Comparison of ENCODE assay signal across 24 cellular contexts in genomic region chr12:82647853-82648252, GRCh38.
"Had no signal": no experiment of that assay in that cellular context is flagged by ENCODE, and none has a peak within 500 bp of the region (broad histone marks: within the 10 kb centered on the region; RNA-seq: fewer than 3 reads in every experiment).

No MANE protein-coding gene starts in this region.

- H3K9me3 ChIP-seq: breast epithelium, gastrocnemius medialis, ovary, sigmoid colon had no signal

- DNase-seq: activated CD4-positive, alpha-beta T cell treated with anti-CD3 and anti-CD28 coated beads for 1 hour; activated CD4-positive, alpha-beta T cell treated with anti-CD3 and anti-CD28 coated beads, Interleukin-2, amount 50 U/mL, for 1 hour; activated CD8-positive, alpha-beta T cell treated with anti-CD3 and anti-CD28 coated beads for 36 hours; activated naive CD8-positive, alpha-beta T cell treated with anti-CD3 and anti-CD28 coated beads, Interleukin-2, amount 50 U/mL, for 24 hours; activated T-cell treated with anti-CD3 and anti-CD28 coated beads, Interleukin-2, amount 50 U/mL, for 48 hours; central memory CD4-positive, alpha-beta T cell; effector CD4-positive, alpha-beta T cell; gastrocnemius medialis; islet precursor cell; left ventricle myocardium inferior; naive B cell; nephron progenitor cell; ovary; sigmoid colon; small intestine; stimulated activated CD4-positive, alpha-beta T cell treated with anti-CD3 and anti-CD28 coated beads, Interleukin-4, amount 100 ng/mL, for 24 hours; T-helper 2 cell had no signal

- FAIRE-seq: endometrium, small intestine had no signal

- H3K27ac ChIP-seq: breast epithelium, epithelial cell of prostate, gastrocnemius medialis, hepatocyte, left ventricle myocardium inferior, ovary, sigmoid colon had no signal

- H3K36me3 ChIP-seq: breast epithelium, gastrocnemius medialis, left ventricle myocardium inferior, ovary, sigmoid colon had no signal

- H3K4me1 ChIP-seq: breast epithelium, gastrocnemius medialis, sigmoid colon had no signal

- H3K79me2 ChIP-seq: hepatocyte had no signal

- ATAC-seq: activated CD8-positive, alpha-beta T cell treated with anti-CD3 and anti-CD28 coated beads for 36 hours; activated naive CD8-positive, alpha-beta T cell treated with anti-CD3 and anti-CD28 coated beads, Interleukin-2, amount 50 U/mL, for 24 hours; gastrocnemius medialis; stimulated activated effector memory CD8-positive, alpha-beta T cell treated with anti-CD3 and anti-CD28 coated beads, Interleukin-12 subunit alpha, Interleukin-12 subunit beta, amount 100 ng/mL, for 72 hours; WTC11 had no signal

- H3K4me3 ChIP-seq: breast epithelium, gastrocnemius medialis, hepatocyte, left ventricle myocardium inferior, lung, ovary, sigmoid colon had no signal

- H3K4me2 ChIP-seq: hepatocyte had no signal

- H3K27me3 ChIP-seq: breast epithelium, gastrocnemius medialis, hepatocyte, ovary, sigmoid colon had no signal
